ENCODE assay signal across 16 cellular contexts in genomic region chr7:110486549-110486948, GRCh38.
"Had no signal": no experiment of that assay in that cellular context is flagged by ENCODE, and none has a peak within 500 bp of the region (broad histone marks: within the 10 kb centered on the region; RNA-seq: fewer than 3 reads in every experiment).

No MANE protein-coding gene starts in this region.

- H3K4me1 ChIP-seq: esophagus squamous epithelium, heart right ventricle, left ventricle myocardium inferior, tibial nerve, uterus had no signal

- ATAC-seq: activated CD4-positive, alpha-beta T cell treated with anti-CD3 and anti-CD28 coated beads for 36 hours; activated T-helper 17 cell treated with anti-CD3 and anti-CD28 coated beads, Interleukin-2, amount 50 U/mL, for 72 hours; effector memory CD8-positive, alpha-beta T cell; heart right ventricle; right cardiac atrium had no signal

- H3K4me3 ChIP-seq: esophagus squamous epithelium, heart right ventricle, left ventricle myocardium inferior, tibial nerve, uterus had no signal

- H3K9me3 ChIP-seq: tibial nerve, uterus had no signal

- H3K27me3 ChIP-seq: esophagus squamous epithelium, heart right ventricle, tibial nerve, uterus had no signal

- H3K36me3 ChIP-seq: esophagus squamous epithelium, heart right ventricle, left ventricle myocardium inferior, tibial nerve, uterus had no signal

- H3K27ac ChIP-seq: esophagus squamous epithelium, heart right ventricle, left ventricle myocardium inferior, tibial nerve, uterus had no signal

- DNase-seq: activated CD4-positive, alpha-beta T cell treated with anti-CD3 and anti-CD28 coated beads for 36 hours; activated CD4-positive, alpha-beta T cell treated with anti-CD3 and anti-CD28 coated beads, Interleukin-2, amount 50 U/mL, for 48 hours; activated naive CD4-positive, alpha-beta T cell; activated naive CD8-positive, alpha-beta T cell treated with anti-CD3 and anti-CD28 coated beads for 36 hours; activated T-cell treated with anti-CD3 and anti-CD28 coated beads, Interleukin-2, amount 50 U/mL, for 1 hour; amniotic stem cell; effector memory CD8-positive, alpha-beta T cell; esophagus squamous epithelium; heart right ventricle; left ventricle myocardium inferior; right cardiac atrium; stimulated activated CD4-positive, alpha-beta T cell treated with anti-CD3 and anti-CD28 coated beads, Interleukin-15, amount 100 ng/mL, for 24 hours; stimulated activated CD4-positive, alpha-beta T cell treated with anti-CD3 and anti-CD28 coated beads, Interleukin-2, amount 100 ng/mL, for 48 hours; uterus had no signal
